In genomic region chr1:59265622-59266021, GRCh38 we compare ENCODE assay signal across 19 cellular contexts. TPM values are rescaled to one million over a fixed set of nuclear protein-coding genes. Genes with fewer than 3 reads are reported as not detected.
DNase-seq lines count a peak whose midpoint lies in the region; ATAC-seq, FAIRE-seq and TF ChIP-seq lines count a peak whose summit lies in the region.
"Had no signal": no experiment of that assay in that cellular context is flagged by ENCODE, and none has a peak within 500 bp of the region (broad histone marks: within the 10 kb centered on the region; RNA-seq: fewer than 3 reads in every experiment).

No MANE protein-coding gene starts in this region.

- BruUV-seq in K562 (replicated peaks; lab: Mats Ljungman, UMichigan), result no TSS peak

- H4K20me1 ChIP-seq in Karpas-422 (ENCODE audit: insufficient read depth, low read depth, low read length), result no peaks in the 10 kb centered on the region
- no peaks in the 10 kb centered on the region for H4K20me1 ChIP-seq in K562 (replicated peaks; ENCODE audit: control insufficient read depth, insufficient read depth, low read length)

- H3K27ac ChIP-seq in heart right ventricle, result peak overlapping the region in 5 of 10 donors; percentile 26 to 82 (median 46)
- H3K27ac ChIP-seq in Karpas-422 (ENCODE audit: low read length), result peak overlapping the region; percentile 95
- no peak overlapping the region for H3K27ac ChIP-seq in K562 (ENCODE audit: extremely low read depth, low read depth, low read length)

- peak in 5 of 8 donors; percentile 15 to 67 (median 35) for ATAC-seq in heart right ventricle
- ATAC-seq in K562, result no peak
- ATAC-seq in GM19455 (IDR thresholded peaks at IDR 0.05; ENCODE audit: unreplicated experiment), result no peak
- no peak for ATAC-seq in T-helper 17 cell

- TF ChIP-seq POLR2A in K562 (conservative IDR thresholded peaks at IDR 0.05), result no peak

- H3K9me2 ChIP-seq in Karpas-422 (replicated peaks; ENCODE audit: insufficient read depth, low read length), result no peaks in the 10 kb centered on the region
- H3K9me2 ChIP-seq: SK-N-SH had no signal

- TF ChIP-seq EP300 in K562 (IDR thresholded peaks at IDR 0.05; ENCODE audit: low read length), result no peak

- TF ChIP-seq RAD21 in K562 (CRISPR knock-in tag; conservative IDR thresholded peaks at IDR 0.05 in 1 of 2, IDR thresholded peaks at IDR 0.05 in 1 of 2), result no peak

- H3K36me3 Mint-ChIP-seq in T-helper 17 cell (ENCODE audit: low read depth), result no peaks in the 10 kb centered on the region
- H3K36me3 Mint-ChIP-seq: CD4-positive, alpha-beta memory T cell had no signal

- H3K4me3 Mint-ChIP-seq in T-helper 17 cell, result no peak overlapping the region
- H3K4me3 Mint-ChIP-seq: CD4-positive, alpha-beta memory T cell had no signal

- POLR2A ChIA-PET in K562 (lab: Yijun Ruan, JAX), result interaction anchor here (0.6 kb wide), 1 partner anchor 543 kb away, joined by 3 read pairs; no protein-coding TSS in a partner anchor

- peak overlapping the region; percentile 53 for H3K9ac ChIP-seq in Karpas-422 (ENCODE audit: low read length)
- no peak overlapping the region for H3K9ac ChIP-seq in K562 (ENCODE audit: insufficient read depth in 1 of 2, low read depth in 2 of 2, low read length in 2 of 2)
- H3K9ac ChIP-seq: SK-N-SH had no signal

- H3K27me3 ChIP-seq in heart right ventricle, result no peaks in the 10 kb centered on the region
- H3K27me3 ChIP-seq in Karpas-422 (ENCODE audit: low read length), result no peaks in the 10 kb centered on the region
- H3K27me3 ChIP-seq in K562 (ENCODE audit: control insufficient read depth in 2 of 2, insufficient read depth in 2 of 2, low read length in 2 of 2), result peaks cover 0 to 4% of the 10 kb centered on the region in 2 experiments; a peak in 1 of 5 replicates

- no peak for DNase-seq in heart right ventricle
- no peak for DNase-seq in cardiac septum (ENCODE audit: low spot score)
- peak; percentile 46 for DNase-seq in Karpas-422
- no peak for DNase-seq in K562 (ENCODE audit: extremely low read depth in 1 of 4, low spot score in 3 of 4)
- no peak for DNase-seq in T-helper 17 cell
- no peak for DNase-seq in mucosa of gallbladder (ENCODE audit: low spot score)
- DNase-seq: CD4-positive, alpha-beta memory T cell; COR-L47; DMS53; EL; NCI-H1092 treated with DMSO at 0.1 percent for 48 hours; NCI-H1436; NCI-H187; SK-N-SH; SW 1271 had no signal

- H2AFZ ChIP-seq in Karpas-422 (ENCODE audit: low read length) (peak overlapping the region; percentile 83; the same call in 1 of the 2 replicates), K562 (ENCODE audit: low read depth, low read length) (no peak overlapping the region)

- TF ChIP-seq CTCF in heart right ventricle (IDR thresholded peaks at IDR 0.05) (no peak), K562 (IDR thresholded peaks at IDR 0.05 in 2 of 3, conservative IDR thresholded peaks at IDR 0.05 in 1 of 3; ENCODE audit: insufficient read depth in 2 of 3, low read depth in 1 of 3, low read length in 3 of 3) (no peak)

- H3K27me3 Mint-ChIP-seq in T-helper 17 cell, result peaks cover 15% of the 10 kb centered on the region

- no peak overlapping the region for H3K27ac Mint-ChIP-seq in T-helper 17 cell

- intact Hi-C loops in heart right ventricle (cut with DNase I) (no loop called here), cardiac septum (cut with DNase I) (no loop called here), K562 (cut with micrococcal nuclease) (no loop called here)

- peak overlapping the region; percentile 71 for H3K4me2 ChIP-seq in Karpas-422 (ENCODE audit: low read depth, low read length, poor library complexity, severe bottlenecking)
- H3K4me2 ChIP-seq in K562 (ENCODE audit: insufficient read depth, low read length), result no peak overlapping the region
- H3K4me2 ChIP-seq: SK-N-SH had no signal

- H3K9me1 ChIP-seq in K562 (ENCODE audit: control insufficient read depth, insufficient read depth, low read length), result no peaks in the 10 kb centered on the region

- H3K36me3 ChIP-seq in heart right ventricle (no peaks in the 10 kb centered on the region), Karpas-422 (ENCODE audit: insufficient read depth, low read length) (no peaks in the 10 kb centered on the region), K562 (ENCODE audit: control insufficient read depth, insufficient read depth, low read length) (no peaks in the 10 kb centered on the region)

- no peak for FAIRE-seq in K562 (lab: Jason Lieb, UNC)
- FAIRE-seq: H54, RCC 7860 had no signal

- CTCF ChIA-PET in K562 (lab: Yijun Ruan, JAX; ENCODE audit: low intra/inter-chr PET ratio), result no interaction called here

- H3K79me2 ChIP-seq in Karpas-422 (ENCODE audit: low read length) (no peaks in the 10 kb centered on the region), K562 (ENCODE audit: control insufficient read depth, insufficient read depth, low read length) (no peaks in the 10 kb centered on the region)

- H3K4me3 ChIP-seq in heart right ventricle (no peak overlapping the region), Karpas-422 (ENCODE audit: low read length) (peak overlapping the region; percentile 34), K562 (no peak overlapping the region)
- H3K4me3 ChIP-seq: GM12878 had no signal

- H3K9me3 ChIP-seq in heart right ventricle (no peaks in the 10 kb centered on the region), Karpas-422 (ENCODE audit: low read length) (no peaks in the 10 kb centered on the region), K562 (replicated peaks; ENCODE audit: control insufficient read depth, insufficient read depth, low read depth, low read length) (no peaks in the 10 kb centered on the region), T-helper 17 cell (ENCODE audit: control insufficient read depth, low read length, poor library complexity, severe bottlenecking) (no peaks in the 10 kb centered on the region)

- H3K4me1 Mint-ChIP-seq in T-helper 17 cell, result no peaks in the 10 kb centered on the region
- H3K4me1 Mint-ChIP-seq: CD4-positive, alpha-beta memory T cell had no signal

- H3K4me1 ChIP-seq in heart right ventricle, result peaks cover 3 to 43% (median 37%) of the 10 kb centered on the region in 9 donors
- H3K4me1 ChIP-seq in Karpas-422 (ENCODE audit: low read length), result peaks cover 37% of the 10 kb centered on the region
- no peaks in the 10 kb centered on the region; a peak in 1 of 5 replicates for H3K4me1 ChIP-seq in K562 (replicated peaks in 1 of 2; ENCODE audit: control insufficient read depth in 2 of 2, insufficient read depth in 2 of 2, low read length in 2 of 2)

- WGBS in heart right ventricle, 2 donors, result 64% methylated on average over 4 of the region's 4 CpGs
- WGBS in K562 (ENCODE audit: insufficient coverage, low coverage, missing lambda C conversion rate), result 3% methylated on average over 4 of the region's 4 CpGs

- in situ Hi-C loops in K562 (cut with MboI), result no loop called here

TF ChIP-seq in K562, 482 proteins besides CTCF, POLR2A, EP300 and RAD21:
- TF ChIP-seq CBFB (CRISPR knock-in tag; IDR thresholded peaks at IDR 0.05) (no peak), NKRF (IDR thresholded peaks at IDR 0.05; ENCODE audit: borderline replicate concordance) (no peak), NFIC (IDR thresholded peaks at IDR 0.05) (peak; percentile 69)

RNA-seq across cellular contexts. Expression of gene FGGY, which starts 31.3 kb away (rescaled TPM):
- 10 to 100 TPM; 26.3 to 51.8 (median 36.6) TPM for total RNA-seq in heart right ventricle
- 1 to 10 TPM; 3.1 to 9.5 TPM for polyA plus RNA-seq in heart right ventricle
- 20.5 TPM for total RNA-seq in cardiac septum
- 4.7 and 7.2 TPM in 2 replicates for total RNA-seq in Karpas-422 (2014; rRNA removed; shearing (Covaris generic); ENCODE audit: low replicate concordance)
- 24.6 and 32.7 TPM in 2 replicates for total RNA-seq in K562 (2011; cell fraction: chromatin; rRNA removed; ENCODE audit: low replicate concordance)
- total RNA-seq in K562 (2011; cell fraction: nucleolus; rRNA removed), result 11.2 and 13.0 TPM in 2 replicates
- 22.0 and 23.1 TPM in 2 replicates for total RNA-seq in K562 (2011; cell fraction: nucleoplasm; rRNA removed)
- total RNA-seq in K562 (2014; rRNA removed), result 10.4 and 10.8 TPM in 2 replicates
- total RNA-seq in K562 (2014; rRNA removed; fragmentation: Illumina TruSeq; extraction: Trizol), result 15.0 and 17.6 TPM in 2 replicates
- total RNA-seq in K562 (2015; rRNA removed; fragmentation: Illumina TruSeq; extraction: Trizol), result 17.9 and 19.2 TPM in 2 replicates
- total RNA-seq in K562 (2021), result 10.6 and 12.1 TPM in 2 replicates
- polyA plus RNA-seq in K562 (2011; rRNA removed), result 9.7 TPM in 2 replicates
- polyA plus RNA-seq in K562 (2011; cell fraction: cytosol; rRNA removed), result 5.6 and 10.0 TPM in 2 replicates
- 7.6 and 11.6 TPM in 2 replicates for polyA plus RNA-seq in K562 (2011; cell fraction: nucleus; rRNA removed)
- polyA plus RNA-seq in K562 (2012), result 11.1 and 43.7 TPM in 2 replicates
- polyA plus RNA-seq in K562 (2014; fragmentation: Illumina TruSeq; extraction: Trizol), result 11.4 and 13.1 TPM in 2 replicates
- 10 to 100 TPM; 12.6 to 15.4 TPM for polyA plus RNA-seq in K562 (2014; fragmentation: Nextera tagmentation; extraction: Ambion mirVana)
- 11.7 and 12.3 TPM in 2 replicates for polyA plus RNA-seq in K562 (2014; rRNA removed)
- polyA minus RNA-seq in K562 (2011; rRNA and poly(A)+ RNA removed), result 20.1 and 26.5 TPM in 2 replicates
- 6.1 and 6.9 TPM in 2 replicates for polyA minus RNA-seq in K562 (2011; cell fraction: cytosol; rRNA and poly(A)+ RNA removed)
- polyA minus RNA-seq in K562 (2011; cell fraction: nucleus; rRNA and poly(A)+ RNA removed), result 19.9 and 37.7 TPM in 2 replicates
- total RNA-seq in T-helper 17 cell, result 1 to 10 TPM; 6.7 to 8.5 TPM
- total RNA-seq in mucosa of gallbladder, result 36.4 TPM

Comparison
In these comparisons a context has a peak if more than half of its experiments do, and no peak if none do; other contexts are left out.
1. ATAC-seq: peak in heart right ventricle (5 of 8); none in K562 (single experiment), GM19455 (single experiment) and T-helper 17 cell (single experiment).